In the genomic region with DNA sequence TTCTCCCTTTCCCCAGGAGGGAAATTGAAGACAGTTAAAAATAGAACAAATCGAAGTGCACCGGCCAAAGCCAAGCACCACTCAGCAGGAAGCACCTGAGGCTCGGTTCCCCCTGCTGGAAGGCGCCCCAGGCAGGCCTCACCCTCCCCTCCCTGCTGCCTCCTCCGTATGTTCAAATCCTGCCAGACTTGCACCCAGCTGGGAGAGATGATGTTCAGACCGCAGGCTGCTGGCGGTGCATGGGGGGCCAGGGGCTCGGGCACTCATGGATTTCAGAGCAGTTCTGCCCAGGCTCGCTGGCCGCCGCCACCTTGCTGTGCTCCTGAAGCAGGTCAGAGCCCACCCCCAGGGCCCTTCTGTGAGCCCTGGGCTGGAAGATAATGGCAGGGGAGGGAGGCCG, we compare ENCODE assay signal across 17 cellular contexts.
DNase-seq lines count a peak whose midpoint lies in the region; ATAC-seq, FAIRE-seq and TF ChIP-seq lines count a peak whose summit lies in the region.
"Had no signal": no experiment of that assay in that cellular context is flagged by ENCODE, and none has a peak within 500 bp of the region (broad histone marks: within the 10 kb centered on the region; RNA-seq: fewer than 3 reads in every experiment).

No MANE protein-coding gene starts in this region.

- no peak overlapping the region for H3K23ac ChIP-seq in H1 (ENCODE audit: insufficient read length)
- H3K23ac ChIP-seq in neuronal stem cell (ENCODE audit: low read depth, low read length, poor library complexity): no peak overlapping the region

- H3K79me1 ChIP-seq in H1 (ENCODE audit: low read depth, low read length) (no peaks in the 10 kb centered on the region), neuronal stem cell (ENCODE audit: low read depth, low read length) (no peaks in the 10 kb centered on the region)

- H4K91ac ChIP-seq in H1 (replicated peaks; ENCODE audit: insufficient read length, low read length) (no peak overlapping the region), neuronal stem cell (ENCODE audit: low read depth, low read length, poor library complexity) (no peak overlapping the region)

- H3K79me2 ChIP-seq in H1 (ENCODE audit: control insufficient read depth in 1 of 2, insufficient read depth in 2 of 2, low read length in 2 of 2): no peaks in the 10 kb centered on the region

- POLR2A ChIA-PET in H1 (lab: Charles Lee; ENCODE audit: partially characterized antibody): no interaction called here

- no peaks in the 10 kb centered on the region for H3K36me3 ChIP-seq in H1 (ENCODE audit: control insufficient read depth in 2 of 4, insufficient read depth in 4 of 4, low read length in 3 of 4)
- H3K36me3 ChIP-seq in neuronal stem cell (replicated peaks in 1 of 2; ENCODE audit: control insufficient read depth in 2 of 2, insufficient read depth in 2 of 2, low read length in 2 of 2): no peaks in the 10 kb centered on the region

- no peak for TF ChIP-seq CTCF in H1 (IDR thresholded peaks at IDR 0.05; ENCODE audit: control extremely low read depth in 1 of 3, insufficient read depth in 1 of 3, low read depth in 1 of 3, low read length in 3 of 3)

- no peak overlapping the region for H4K8ac ChIP-seq in H1 (ENCODE audit: extremely low read depth, insufficient read depth, low read length)
- no peak overlapping the region for H4K8ac ChIP-seq in neuronal stem cell (ENCODE audit: low read depth, low read length)

- H3K27ac ChIP-seq in H1 (ENCODE audit: low read depth, low read length) (no peak overlapping the region), neuronal stem cell (replicated peaks; ENCODE audit: low read length) (no peak overlapping the region)
- H3K27ac ChIP-seq: SK-N-MC had no signal

- DNase-seq in ELF-1 (ENCODE audit: low read depth, low spot score) (peak; percentile 72), H1 (ENCODE audit: low read depth in 1 of 2, low spot score in 2 of 2) (no peak), neuronal stem cell (ENCODE audit: low spot score) (no peak), hippocampal formation (lab: John Stamatoyannopoulos, UW) (no peak), cardiac septum (ENCODE audit: low spot score) (no peak)
- no peak for DNase-seq in effector CD4-positive, alpha-beta T cell
- DNase-seq: CD4-positive, alpha-beta memory T cell; DMS79 treated with DMSO at 0.1 percent for 48 hours; GF-D8; NCI-H1436 treated with DMSO at 0.1 percent for 48 hours; NCI-H446; NCI-H748 treated with DMSO at 0.1 percent for 48 hours had no signal

- H2BK5ac ChIP-seq in H1 (ENCODE audit: low read depth, low read length): no peak overlapping the region; the same call in 1 of the 2 replicates
- no peak overlapping the region for H2BK5ac ChIP-seq in neuronal stem cell (ENCODE audit: low read length)

- 82% methylated on average over 11 of the region's 12 CpGs; no CpG with 5 or more reads in 1 of the 2 experiments for WGBS in H1 (ENCODE audit: extremely low coverage in 1 of 2, insufficient coverage in 1 of 2, insufficient read length in 1 of 2, insufficient replicate concordance in 2 of 2, low coverage in 1 of 2, low lambda C conversion rate in 2 of 2, missing lambda C conversion rate in 1 of 2), 2 experiments
- no CpG with 5 or more reads among the region's 12 CpGs for WGBS in neuronal stem cell (ENCODE audit: extremely low coverage in 2 of 2, insufficient read length in 2 of 2, insufficient replicate concordance in 1 of 2), 2 donors

- no peaks in the 10 kb centered on the region for H4K20me1 ChIP-seq in H1 (replicated peaks in 1 of 2; ENCODE audit: control insufficient read depth in 1 of 2, insufficient read depth in 2 of 2, low read length in 2 of 2)

- FAIRE-seq in H1 (lab: Jason Lieb, UNC): no peak
- FAIRE-seq: D721Med had no signal

- H2AK5ac ChIP-seq in H1 (ENCODE audit: low read depth, low read length) (no peak overlapping the region), neuronal stem cell (ENCODE audit: low read depth, low read length) (peak overlapping the region; percentile 66)

- H3K18ac ChIP-seq in H1 (ENCODE audit: extremely low read depth, low read length) (peak overlapping the region; percentile 32), neuronal stem cell (ENCODE audit: low read length) (peak overlapping the region; percentile 20)

- H2BK12ac ChIP-seq in H1 (ENCODE audit: low read depth, low read length) (no peak overlapping the region), neuronal stem cell (ENCODE audit: low read length) (no peak overlapping the region)

- no peak overlapping the region for H3K56ac ChIP-seq in H1 (replicated peaks; ENCODE audit: insufficient read length, low read depth, low read length)

- no peak overlapping the region; a peak in 1 of 4 replicates for H3K4me2 ChIP-seq in H1 (ENCODE audit: insufficient read depth in 1 of 2, low read depth in 2 of 2, low read length in 2 of 2)
- H3K4me2 ChIP-seq in neuronal stem cell (ENCODE audit: insufficient read depth, low read length, poor library complexity, severe bottlenecking): no peak overlapping the region

- no peak overlapping the region for H2AFZ ChIP-seq in H1 (ENCODE audit: low read length)
- no peak overlapping the region for H2AFZ ChIP-seq in neuronal stem cell (ENCODE audit: low read length)

- H3K4me3 ChIP-seq in H1 (ENCODE audit: extremely low read depth in 1 of 4, insufficient read depth in 2 of 4, low read depth in 3 of 4, low read length in 4 of 4): no peak overlapping the region
- no peak overlapping the region for H3K4me3 ChIP-seq in neuronal stem cell (ENCODE audit: low read length in 2 of 2)
- H3K4me3 ChIP-seq: SK-N-MC had no signal

- H3K14ac ChIP-seq in H1 (ENCODE audit: insufficient read length) (no peak overlapping the region), neuronal stem cell (ENCODE audit: low read length) (no peak overlapping the region)

- no peak overlapping the region for H2BK120ac ChIP-seq in H1 (replicated peaks; ENCODE audit: low read depth, low read length)
- no peak overlapping the region for H2BK120ac ChIP-seq in neuronal stem cell (ENCODE audit: low read depth, low read length)

- no peak for TF ChIP-seq RAD21 in H1 (IDR thresholded peaks at IDR 0.05 in 1 of 2, conservative IDR thresholded peaks at IDR 0.05 in 1 of 2; ENCODE audit: low read depth in 2 of 2, low read length in 2 of 2)

- H3K27me3 ChIP-seq in H1 (replicated peaks in 1 of 4; ENCODE audit: control insufficient read depth in 3 of 4, extremely low read depth in 1 of 4, insufficient read depth in 3 of 4, low read length in 3 of 4) (no peaks in the 10 kb centered on the region), neuronal stem cell (ENCODE audit: control insufficient read depth in 3 of 3, insufficient read depth in 3 of 3, low read depth in 1 of 3, low read length in 3 of 3) (no peaks in the 10 kb centered on the region)

- intact Hi-C loops in cardiac septum (cut with DNase I): no loop called here

- no peak overlapping the region for H2BK15ac ChIP-seq in H1 (ENCODE audit: low read length)
- no peak overlapping the region for H2BK15ac ChIP-seq in neuronal stem cell (ENCODE audit: low read length)

- H3K4me1 ChIP-seq in H1 (replicated peaks in 1 of 4; ENCODE audit: control insufficient read depth in 3 of 4, insufficient read depth in 4 of 4, low read length in 3 of 4) (peaks cover 0 to 8% (median 2%) of the 10 kb centered on the region in 4 experiments; a peak in 4 of 7 replicates), neuronal stem cell (ENCODE audit: control insufficient read depth in 2 of 2, insufficient read depth in 1 of 2, low read depth in 1 of 2, low read length in 2 of 2) (peaks cover 15 to 19% of the 10 kb centered on the region in 2 donors)

- ATAC-seq in HG03354 (IDR thresholded peaks at IDR 0.05; ENCODE audit: poor library complexity, severe bottlenecking, unreplicated experiment) (peak; percentile 22), HG02642 (IDR thresholded peaks at IDR 0.05; ENCODE audit: poor library complexity, unreplicated experiment) (no peak)
- ATAC-seq: Right ventricle myocardium inferior had no signal

- no peak overlapping the region for H2BK20ac ChIP-seq in H1 (ENCODE audit: low read length)

- no peak for TF ChIP-seq EP300 in H1 (IDR thresholded peaks at IDR 0.05; ENCODE audit: borderline replicate concordance in 1 of 2, low read depth in 2 of 2, low read length in 2 of 2)

- no peak for TF ChIP-seq POLR2A in H1 (IDR thresholded peaks at IDR 0.05; ENCODE audit: control extremely low read depth in 1 of 2, low read depth in 2 of 2, low read length in 2 of 2)

- H3K4ac ChIP-seq in H1 (replicated peaks; ENCODE audit: insufficient read length, low read depth, low read length): no peak overlapping the region
- peak overlapping the region; percentile 89 for H3K4ac ChIP-seq in neuronal stem cell (ENCODE audit: low read length)

- CTCF ChIA-PET in H1 (lab: Charles Lee; ENCODE audit: partially characterized antibody): no interaction called here

- H3K9me3 ChIP-seq in H1 (ENCODE audit: insufficient read depth in 2 of 2, low read depth in 1 of 2, low read length in 1 of 2): no peaks in the 10 kb centered on the region
- H3K9me3 ChIP-seq in neuronal stem cell (replicated peaks in 1 of 2; ENCODE audit: control insufficient read depth in 2 of 2, insufficient read depth in 1 of 2, low read depth in 1 of 2, low read length in 2 of 2): no peaks in the 10 kb centered on the region

- H4K5ac ChIP-seq in H1 (ENCODE audit: insufficient read length, low read depth, low read length): no peak overlapping the region

- no peaks in the 10 kb centered on the region for H3K23me2 ChIP-seq in H1 (ENCODE audit: low read depth, low read length)

- H3K9ac ChIP-seq in H1 (replicated peaks in 1 of 4; ENCODE audit: extremely low read depth in 1 of 4, low read depth in 3 of 4, low read length in 3 of 4) (no peak overlapping the region), neuronal stem cell (ENCODE audit: low read depth, low read length, poor library complexity) (no peak overlapping the region)

TF ChIP-seq in H1, 55 proteins besides CTCF, POLR2A, EP300 and RAD21:
- TF ChIP-seq YY1 (IDR thresholded peaks at IDR 0.05; ENCODE audit: low read depth, low read length): no peak
- TF ChIP-seq BRCA1 (IDR thresholded peaks at IDR 0.05; ENCODE audit: low read depth, low read length): no peak
